24 cellular contexts compared by ENCODE assay signal in the genomic region with DNA sequence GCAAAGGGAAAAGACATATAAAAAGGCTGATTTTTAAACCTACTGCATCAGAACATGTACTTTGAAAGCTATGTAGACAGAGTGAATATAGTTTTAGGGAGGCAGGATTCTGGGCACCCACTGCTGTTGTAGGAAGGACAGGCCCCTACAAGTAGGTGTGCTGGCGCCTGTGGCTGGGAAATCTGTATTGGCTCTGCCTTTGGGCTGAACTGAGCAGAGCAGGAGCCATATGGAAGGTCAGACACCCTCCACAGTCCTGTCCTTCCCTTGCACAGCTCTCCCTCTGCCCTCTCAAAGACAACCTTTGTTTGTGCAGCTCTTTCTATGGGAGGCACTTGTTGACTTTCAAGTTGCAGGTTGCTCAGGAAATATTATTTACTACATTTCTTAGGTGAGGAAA. TPM values are rescaled to one million over a fixed set of nuclear protein-coding genes. Genes with fewer than 3 reads are reported as not detected.
"Had no signal": no experiment of that assay in that cellular context is flagged by ENCODE, and none has a peak within 500 bp of the region (broad histone marks: within the 10 kb centered on the region; RNA-seq: fewer than 3 reads in every experiment).

No MANE protein-coding gene starts in this region.

- H3K27ac ChIP-seq: adrenal gland, body of pancreas, cardiac muscle cell, epithelial cell of prostate, suprapubic skin, tibial nerve had no signal

- H3K9me3 ChIP-seq: adrenal gland, body of pancreas, suprapubic skin, tibial nerve had no signal

- H3K36me3 ChIP-seq: adrenal gland, cardiac muscle cell, suprapubic skin, tibial nerve had no signal

- ATAC-seq: activated CD4-positive, alpha-beta T cell treated with anti-CD3 and anti-CD28 coated beads for 36 hours; activated CD8-positive, alpha-beta T cell treated with anti-CD3 and anti-CD28 coated beads, Interleukin-2, amount 10 ng/mL, durations not matched to agents 7 days and 5 days; body of pancreas; left cardiac atrium; naive thymus-derived CD4-positive, alpha-beta T cell; right cardiac atrium had no signal

- H3K4me3 ChIP-seq: adrenal gland, body of pancreas, cardiac muscle cell, suprapubic skin, tibial nerve had no signal

- H3K27me3 ChIP-seq: body of pancreas, cardiac muscle cell had no signal

- DNase-seq: activated CD4-positive, alpha-beta T cell treated with anti-CD3 and anti-CD28 coated beads for 36 hours; activated CD4-positive, CD25-positive, alpha-beta regulatory T cell; activated CD8-positive, alpha-beta T cell treated with anti-CD3 and anti-CD28 coated beads, Interleukin-2, amount 10 ng/mL, durations not matched to agents 7 days and 5 days; activated effector memory CD4-positive, alpha-beta T cell treated with anti-CD3 and anti-CD28 coated beads, Interleukin-2, amount 50 U/mL, for 16 hours; activated naive CD4-positive, alpha-beta T cell treated with anti-CD3 and anti-CD28 coated beads for 36 hours; activated naive CD8-positive, alpha-beta T cell treated with anti-CD3 and anti-CD28 coated beads for 36 hours; aorta; body of pancreas; effector CD4-positive, alpha-beta T cell; left cardiac atrium; midbrain; naive thymus-derived CD4-positive, alpha-beta T cell; right cardiac atrium; stimulated activated CD4-positive, alpha-beta T cell treated with anti-CD3 and anti-CD28 coated beads, Interleukin-15, amount 100 ng/mL, for 24 hours; stimulated activated CD4-positive, alpha-beta T cell treated with anti-CD3 and anti-CD28 coated beads, Interleukin-2, amount 100 ng/mL, for 24 hours; stimulated activated naive CD4-positive, alpha-beta T cell had no signal

- H3K4me1 ChIP-seq: adrenal gland, body of pancreas, suprapubic skin, tibial nerve had no signal

RNA-seq across cellular contexts. Expression of gene ULBP3, which starts 18.4 kb away (rescaled TPM):
- total RNA-seq: activated naive CD4-positive, alpha-beta T cell treated with anti-CD3 and anti-CD28 coated beads for 36 hours; activated T-helper 1 cell treated with anti-CD3 and anti-CD28 coated beads, Interleukin-12 subunit alpha, Interleukin-12 subunit beta, Interleukin-2, Interleukin-4 antibody, amounts not matched to agents 30 ng/mL and 10 ng/mL and 1 ng/mL, durations not matched to agents 14 hours and 24 hours and 36 hours had no signal

RNA-seq across cellular contexts. Expression of gene PPP1R14C, which starts 55.5 kb away (rescaled TPM):
- total RNA-seq: activated CD8-positive, alpha-beta T cell treated with anti-CD3 and anti-CD28 coated beads, Interleukin-2, amount 10 ng/mL, durations not matched to agents 7 days and 5 days; activated naive CD4-positive, alpha-beta T cell treated with anti-CD3 and anti-CD28 coated beads for 36 hours; activated T-helper 1 cell treated with anti-CD3 and anti-CD28 coated beads, Interleukin-12 subunit alpha, Interleukin-12 subunit beta, Interleukin-2, Interleukin-4 antibody, amounts not matched to agents 30 ng/mL and 10 ng/mL and 1 ng/mL, durations not matched to agents 14 hours and 24 hours and 36 hours; naive thymus-derived CD4-positive, alpha-beta T cell; pulmonary artery endothelial cell; T-helper 1 cell treated with Interleukin-12 subunit alpha and Interleukin-12 subunit beta and Interleukin-4 antibody, amounts not matched to agents 30 ng/mL and 1 ng/mL, for 36 hours had no signal
